Comparison of ENCODE assay signal across 10 cellular contexts in genomic region chr3:193826126-193826795, GRCh38.
DNase-seq lines count a peak whose midpoint lies in the region; ATAC-seq, FAIRE-seq and TF ChIP-seq lines count a peak whose summit lies in the region.
"Had no signal": no experiment of that assay in that cellular context is flagged by ENCODE, and none has a peak within 500 bp of the region (broad histone marks: within the 10 kb centered on the region; RNA-seq: fewer than 3 reads in every experiment).

No MANE protein-coding gene starts in this region.

- peak overlapping the region; percentile 39 to 76 (median 59); a peak in 21 of 22 replicates for H3K4me2 ChIP-seq in BLaER1 treated with 17β-estradiol and CSF1 and Interleukin-3, amounts not matched to agents 10 nM and 100 nM

- no peaks in the 10 kb centered on the region for H3K36me3 Mint-ChIP-seq in CD4-positive, alpha-beta T cell (ENCODE audit: low read depth)

- DNase-seq in NB4 (ENCODE audit: low read depth): peak; percentile 40
- peak; percentile 45 for DNase-seq in dedifferentiated amniotic fluid mesenchymal stem cell (ENCODE audit: extremely low spot score)
- no peak for DNase-seq in NCI-H1417 treated with DMSO at 0.1 percent for 48 hours (lab: John Stamatoyannopoulos, UW)
- no peak for DNase-seq in NCI-H748 (lab: John Stamatoyannopoulos, UW; ENCODE audit: unreplicated experiment)
- no peak for DNase-seq in GM12892 (ENCODE audit: insufficient read length)
- DNase-seq in CD4-positive, alpha-beta T cell: no peak
- DNase-seq: activated B cell treated with CpG ODN at 0.5 μM for 24 hours had no signal

- TF ChIP-seq POLR2A in NB4 (IDR thresholded peaks at IDR 0.05; ENCODE audit: extremely low read depth, insufficient read length) (no peak), GM12892 (IDR thresholded peaks at IDR 0.05; ENCODE audit: low read depth, low read length) (no peak)

- no peak overlapping the region for H3K4me3 ChIP-seq in BLaER1 treated with 17β-estradiol and CSF1 and Interleukin-3, amounts not matched to agents 10 nM and 100 nM
- H3K4me3 ChIP-seq in NB4 (ENCODE audit: low read depth, low read length): no peak overlapping the region
- H3K4me3 ChIP-seq in mucosa of stomach (ENCODE audit: low read length): no peak overlapping the region

- H3K36me3 ChIP-seq in BLaER1 treated with 17β-estradiol and CSF1 and Interleukin-3, amounts not matched to agents 10 nM and 100 nM: no peaks in the 10 kb centered on the region
- H3K36me3 ChIP-seq in mucosa of stomach (ENCODE audit: control insufficient read depth, insufficient read depth, low read length): no peaks in the 10 kb centered on the region

- intact Hi-C loops in CD4-positive, alpha-beta T cell (cut with DNase I, micrococcal nuclease): no loop called here

- TF ChIP-seq CTCF in NB4 (IDR thresholded peaks at IDR 0.05; ENCODE audit: low read depth, low read length): no peak
- TF ChIP-seq CTCF in CD4-positive, alpha-beta T cell (IDR thresholded peaks at IDR 0.05): no peak

- peaks cover 6% of the 10 kb centered on the region for H3K27me3 Mint-ChIP-seq in CD4-positive, alpha-beta T cell

- no peaks in the 10 kb centered on the region; a peak in 1 of 22 replicates for H3K27me3 ChIP-seq in BLaER1 treated with 17β-estradiol and CSF1 and Interleukin-3, amounts not matched to agents 10 nM and 100 nM
- H3K27me3 ChIP-seq in mucosa of stomach (ENCODE audit: control insufficient read depth, insufficient read depth, low read length): no peaks in the 10 kb centered on the region
- H3K27me3 ChIP-seq in CD4-positive, alpha-beta T cell (ENCODE audit: control insufficient read depth, insufficient read depth, low read length): no peaks in the 10 kb centered on the region

- CTCF ChIA-PET in CD4-positive, alpha-beta T cell (lab: Charles Lee): no interaction called here

- no peaks in the 10 kb centered on the region for H3K9me3 ChIP-seq in BLaER1 treated with 17β-estradiol and CSF1 and Interleukin-3, amounts not matched to agents 10 nM and 100 nM (replicated peaks in 1 of 11)
- no peaks in the 10 kb centered on the region for H3K9me3 ChIP-seq in mucosa of stomach (ENCODE audit: control insufficient read depth, low read length)
- no peaks in the 10 kb centered on the region for H3K9me3 ChIP-seq in CD4-positive, alpha-beta T cell (ENCODE audit: control insufficient read depth, low read length)

- POLR2A ChIA-PET in CD4-positive, alpha-beta T cell (lab: Charles Lee): no interaction called here

- FAIRE-seq in GM12892 (lab: Jason Lieb, UNC): no peak
- FAIRE-seq: frontal cortex had no signal

- H3K4me1 ChIP-seq in BLaER1 treated with 17β-estradiol and CSF1 and Interleukin-3, amounts not matched to agents 10 nM and 100 nM: peaks cover 14 to 32% (median 19%) of the 10 kb centered on the region in 10 experiments
- peaks cover 43% of the 10 kb centered on the region for H3K4me1 ChIP-seq in mucosa of stomach (ENCODE audit: control insufficient read depth, insufficient read depth, low read length)

- no peak overlapping the region for H3K27ac Mint-ChIP-seq in CD4-positive, alpha-beta T cell
- H3K27ac Mint-ChIP-seq: activated B cell treated with CpG ODN at 0.5 μM for 24 hours had no signal

- H3K4me1 Mint-ChIP-seq in CD4-positive, alpha-beta T cell (ENCODE audit: low read depth): no peaks in the 10 kb centered on the region

- H4K20me1 ChIP-seq in BLaER1 treated with 17β-estradiol and CSF1 and Interleukin-3, amounts not matched to agents 10 nM and 100 nM: no peaks in the 10 kb centered on the region

- ATAC-seq in CD4-positive, alpha-beta T cell (ENCODE audit: poor library complexity): no peak

- H3K4me3 Mint-ChIP-seq in CD4-positive, alpha-beta T cell: no peak overlapping the region
- H3K4me3 Mint-ChIP-seq: activated B cell treated with CpG ODN at 0.5 μM for 24 hours had no signal

- no peaks in the 10 kb centered on the region for H3K9me3 Mint-ChIP-seq in CD4-positive, alpha-beta T cell
- H3K9me3 Mint-ChIP-seq: activated B cell treated with CpG ODN at 0.5 μM for 24 hours had no signal

- H3K9ac ChIP-seq in BLaER1 treated with 17β-estradiol and CSF1 and Interleukin-3, amounts not matched to agents 10 nM and 100 nM: no peak overlapping the region
- H3K9ac ChIP-seq in mucosa of stomach (ENCODE audit: low read length): peak overlapping the region; percentile 11

- H3K27ac ChIP-seq in BLaER1 treated with 17β-estradiol and CSF1 and Interleukin-3, amounts not matched to agents 10 nM and 100 nM: peak overlapping the region in 1 of 11 experiments; percentile 39; a peak in 3 of 22 replicates
- H3K27ac ChIP-seq in CD4-positive, alpha-beta T cell (ENCODE audit: low read depth, low read length): no peak overlapping the region

Comparison
In these comparisons a context has a peak if more than half of its experiments do, and no peak if none do; other contexts are left out.
1. DNase-seq: peak in NB4 (single experiment) and dedifferentiated amniotic fluid mesenchymal stem cell (single experiment); none in NCI-H1417 treated with DMSO at 0.1 percent for 48 hours (single experiment), NCI-H748 (single experiment), GM12892 (single experiment) and CD4-positive, alpha-beta T cell (0 of 10).